ENCODE assay signal across 8 cellular contexts in the genomic region with DNA sequence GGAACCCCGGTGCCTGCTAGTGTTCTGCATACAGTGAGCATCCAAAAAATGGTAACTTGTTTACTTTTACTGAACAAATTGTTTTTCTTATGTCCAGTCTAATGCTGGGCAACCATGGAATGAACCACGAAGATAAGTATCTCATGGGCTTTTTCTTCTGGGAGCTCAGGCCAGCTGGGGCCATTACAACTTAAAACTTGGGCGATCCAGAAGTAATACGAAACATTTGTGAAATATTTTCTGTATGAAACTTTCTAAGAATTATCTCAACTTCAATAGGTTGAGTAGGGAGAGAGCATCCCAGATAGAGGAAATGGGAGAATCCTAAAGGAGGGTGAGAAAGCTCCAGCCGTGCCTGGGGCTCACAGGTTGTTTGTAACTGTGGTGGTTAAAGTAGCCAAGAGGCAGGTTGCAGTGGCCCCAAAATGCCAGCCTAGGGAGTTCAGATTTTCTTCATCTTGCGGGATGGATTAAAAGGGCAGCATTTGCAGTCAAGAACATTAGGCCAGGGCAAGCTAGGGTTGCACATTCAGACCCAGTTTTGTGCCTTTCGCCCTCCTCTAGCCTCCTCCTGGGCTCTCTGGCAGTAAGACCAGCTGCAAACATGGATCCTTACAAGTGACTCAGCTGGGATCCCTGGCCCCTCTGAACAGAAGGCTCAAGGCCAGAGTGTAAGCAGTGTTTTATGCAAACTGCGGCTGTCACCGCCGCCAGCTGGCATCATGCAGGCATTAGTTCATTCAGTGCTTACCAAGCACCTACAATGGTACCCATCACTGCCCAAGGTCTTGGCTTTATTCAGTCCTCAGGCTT. TPM values are rescaled to one million over a fixed set of nuclear protein-coding genes. Genes with fewer than 3 reads are reported as not detected.
A peak's percentile ranks its signal among the peaks of the same experiment; 100 is the strongest.
DNase-seq lines count a peak whose midpoint lies in the region; ATAC-seq and TF ChIP-seq lines count a peak whose summit lies in the region.

No MANE protein-coding gene starts in this region.

- H3K27me3 Mint-ChIP-seq in naive thymus-derived CD8-positive, alpha-beta T cell: no peaks in the 10 kb centered on the region

- peaks cover 38 to 81% (median 69%) of the 10 kb centered on the region in 4 donors for H3K4me1 Mint-ChIP-seq in naive thymus-derived CD8-positive, alpha-beta T cell

- H3K27me3 ChIP-seq in dorsolateral prefrontal cortex: no peaks in the 10 kb centered on the region
- H3K27me3 ChIP-seq in foreskin keratinocyte: no peaks in the 10 kb centered on the region

- intact Hi-C loops in dorsolateral prefrontal cortex (cut with DNase I): loop anchor here (2.0 to 5.0 kb wide), 2 partner anchors 42 to 72 kb away; a partner anchor contains a TSS

- H3K4me3 ChIP-seq in AG10803 (ENCODE audit: low read length): peak overlapping the region; percentile 99
- H3K4me3 ChIP-seq in LNCaP clone FGC (ENCODE audit: low read depth, low read length): peak overlapping the region; percentile 96
- peak overlapping the region; percentile 65 to 100 (median 99) for H3K4me3 ChIP-seq in dorsolateral prefrontal cortex

- TF ChIP-seq CTCF in AG10803 (conservative IDR thresholded peaks at IDR 0.05; ENCODE audit: low read length): no peak
- TF ChIP-seq CTCF in LNCaP clone FGC (IDR thresholded peaks at IDR 0.05; ENCODE audit: control insufficient read depth, extremely low read depth, insufficient read depth): no peak
- no peak for TF ChIP-seq CTCF in dorsolateral prefrontal cortex (IDR thresholded peaks at IDR 0.05 in 54 of 56, conservative IDR thresholded peaks at IDR 0.05 in 2 of 56; ENCODE audit: low read depth in 1 of 56, partially characterized antibody in 56 of 56)
- no peak for TF ChIP-seq CTCF in foreskin keratinocyte (conservative IDR thresholded peaks at IDR 0.05)

- peak overlapping the region; percentile 81 to 97 (median 93) for H3K4me3 Mint-ChIP-seq in naive thymus-derived CD8-positive, alpha-beta T cell

- DNase-seq in AG10803 (ENCODE audit: low read depth) (no peak), LNCaP clone FGC (ENCODE audit: low read depth) (no peak), dorsolateral prefrontal cortex (peak in 5 of 10 donors; percentile 63 to 80 (median 71)), NOMO-1 treated with dmso at 0.1 percent for 144 hours (lab: John Stamatoyannopoulos, UW; ENCODE audit: unreplicated experiment) (no peak), foreskin keratinocyte (no peak), RKO (ENCODE audit: low spot score) (no peak), Kasumi-1 (lab: John Stamatoyannopoulos, UW) (no peak)
- no peak for DNase-seq in naive thymus-derived CD8-positive, alpha-beta T cell

- no peak for ATAC-seq in naive thymus-derived CD8-positive, alpha-beta T cell
- no peak for ATAC-seq in foreskin keratinocyte

- no peaks in the 10 kb centered on the region for H3K4me1 ChIP-seq in foreskin keratinocyte

- peaks cover 0 to 59% (median 14%) of the 10 kb centered on the region in 3 donors for H3K36me3 Mint-ChIP-seq in naive thymus-derived CD8-positive, alpha-beta T cell

- peak overlapping the region; percentile 91 to 99 (median 96) for H3K27ac Mint-ChIP-seq in naive thymus-derived CD8-positive, alpha-beta T cell

- POLR2A ChIA-PET in naive thymus-derived CD8-positive, alpha-beta T cell (lab: Charles Lee): interaction anchor here (0.6 to 3.4 kb wide), 15 partner anchors 9 to 430 kb away, joined by 3 to 25 read pairs (median 5); a partner anchor contains a TSS

- H3K27ac ChIP-seq in dorsolateral prefrontal cortex (peak overlapping the region in 58 of 59 donors; percentile 24 to 99 (median 96)), foreskin keratinocyte (no peak overlapping the region)

- no peaks in the 10 kb centered on the region for H3K9me3 Mint-ChIP-seq in naive thymus-derived CD8-positive, alpha-beta T cell

RNA-seq across cellular contexts. Expression of a gene that starts 41.5 kb away (rescaled TPM):
- total RNA-seq in dorsolateral prefrontal cortex: 100 to 1,000 TPM in 49 of 120 experiments, 10 to 100 TPM in 71; 74.1 to 143 (median 97.3) TPM
- total RNA-seq in naive thymus-derived CD8-positive, alpha-beta T cell: 10 to 100 TPM; 56.0 to 58.0 TPM
- polyA plus RNA-seq in naive thymus-derived CD8-positive, alpha-beta T cell: 10 to 100 TPM; 26.2 to 51.1 (median 34.9) TPM
- 28.6 and 30.5 TPM in 2 replicates for total RNA-seq in foreskin keratinocyte
- polyA plus RNA-seq in foreskin keratinocyte: 17.2 and 18.6 TPM in 2 replicates

RNA-seq across cellular contexts. Expression of a gene that starts 56.6 kb away (rescaled TPM):
- total RNA-seq in dorsolateral prefrontal cortex (10 to 100 TPM in 119 of 120 experiments, 1 to 10 TPM in 1; 6.7 to 71.8 (median 34.0) TPM), foreskin keratinocyte (not detected in 2 replicates)
- not detected for total RNA-seq in naive thymus-derived CD8-positive, alpha-beta T cell
- polyA plus RNA-seq in naive thymus-derived CD8-positive, alpha-beta T cell: not detected
- not detected in 2 replicates for polyA plus RNA-seq in foreskin keratinocyte
